In genomic region chr1:1510912-1511532, GRCh38 we compare ENCODE assay signal across 8 cellular contexts.
DNase-seq lines count a peak whose midpoint lies in the region; ATAC-seq lines count a peak whose summit lies in the region.

No MANE protein-coding gene starts in this region.

- peak overlapping the region; percentile 44 to 88 (median 79) for H3K9ac ChIP-seq in subcutaneous abdominal adipose tissue (ENCODE audit: low read length in 5 of 5)

- peak; percentile 59 for DNase-seq in activated CD8-positive, alpha-beta memory T cell treated with anti-CD3 and anti-CD28 coated beads, Interleukin-2, amount 50 U/mL, for 48 hours
- no peak for DNase-seq in activated CD8-positive, alpha-beta memory T cell treated with anti-CD3 and anti-CD28 coated beads for 24 hours
- DNase-seq in NCI-H510A treated with DMSO at 0.1 percent for 48 hours (lab: John Stamatoyannopoulos, UW) (peak; percentile 99), astrocyte of the hippocampus (ENCODE audit: low read depth, low spot score) (peak; percentile 28), kidney tubule cell (ENCODE audit: low spot score) (peak; percentile 64)

- ATAC-seq in HG03039 (IDR thresholded peaks at IDR 0.05; ENCODE audit: unreplicated experiment) = no peak
- ATAC-seq in GM18519 (IDR thresholded peaks at IDR 0.05; ENCODE audit: low FRiP score, unreplicated experiment) = no peak

- H3K9me3 ChIP-seq in subcutaneous abdominal adipose tissue (ENCODE audit: control insufficient read depth in 5 of 5, low read length in 5 of 5) = no peaks in the 10 kb centered on the region

- peak overlapping the region; percentile 76 for H3K27ac ChIP-seq in subcutaneous abdominal adipose tissue (ENCODE audit: low read depth, low read length)

- H3K27me3 ChIP-seq in subcutaneous abdominal adipose tissue (ENCODE audit: control insufficient read depth in 5 of 5, insufficient read depth in 4 of 5, low read length in 5 of 5) = no peaks in the 10 kb centered on the region

- H3K4me1 ChIP-seq in subcutaneous abdominal adipose tissue (ENCODE audit: control insufficient read depth in 5 of 5, insufficient read depth in 5 of 5, low read length in 5 of 5) = peaks cover 2 to 18% (median 14%) of the 10 kb centered on the region in 5 donors

- peaks cover 0 to 4% (median 0%) of the 10 kb centered on the region in 5 donors for H3K36me3 ChIP-seq in subcutaneous abdominal adipose tissue (ENCODE audit: control insufficient read depth in 5 of 5, insufficient read depth in 5 of 5, low read length in 5 of 5)

- peak overlapping the region; percentile 60 to 96 (median 87) for H3K4me3 ChIP-seq in subcutaneous abdominal adipose tissue (ENCODE audit: low read depth in 1 of 5, low read length in 5 of 5)
